28 cellular contexts compared by ENCODE assay signal in the genomic region with DNA sequence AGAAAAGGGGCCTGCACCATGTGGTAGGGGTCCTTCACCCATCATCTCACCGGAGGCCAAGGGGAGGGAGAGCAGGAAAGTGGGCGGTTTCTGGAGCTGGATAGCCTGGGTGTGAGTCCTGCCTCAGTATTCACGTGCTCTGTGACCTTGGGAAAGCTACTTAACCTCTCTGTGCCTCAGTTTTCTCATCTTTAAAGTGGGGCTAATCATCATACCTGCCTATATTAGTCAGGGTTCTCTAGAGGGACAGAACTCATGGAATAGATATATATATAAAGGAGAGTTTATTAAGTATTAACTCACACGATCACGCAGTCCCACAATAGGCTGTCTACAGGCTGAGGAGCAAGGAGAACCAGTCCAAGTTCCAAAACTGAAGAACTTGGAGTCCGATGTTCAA.
"Had no signal": no experiment of that assay in that cellular context is flagged by ENCODE, and none has a peak within 500 bp of the region (broad histone marks: within the 10 kb centered on the region; RNA-seq: fewer than 3 reads in every experiment).

No MANE protein-coding gene starts in this region.

- H3K27ac ChIP-seq: adrenal gland, body of pancreas, brain microvascular endothelial cell, breast epithelium, VCaP had no signal

- H3K27me3 ChIP-seq: adrenal gland, body of pancreas, brain microvascular endothelial cell had no signal

- H3K36me3 ChIP-seq: adrenal gland, brain microvascular endothelial cell, breast epithelium had no signal

- H3K4me1 ChIP-seq: adrenal gland, body of pancreas, breast epithelium had no signal

- DNase-seq: activated CD4-positive, alpha-beta memory T cell treated with anti-CD3 and anti-CD28 coated beads, Interleukin-2, amount 10 ng/mL, durations not matched to agents 7 days and 5 days; activated CD4-positive, alpha-beta T cell treated with anti-CD3 and anti-CD28 coated beads for 1 hour; activated CD4-positive, alpha-beta T cell treated with anti-CD3 and anti-CD28 coated beads for 36 hours; activated CD4-positive, alpha-beta T cell treated with anti-CD3 and anti-CD28 coated beads for 48 hours; activated CD4-positive, alpha-beta T cell treated with anti-CD3 and anti-CD28 coated beads, Interleukin-2, amount 10 ng/mL, durations not matched to agents 7 days and 5 days; activated CD4-positive, alpha-beta T cell treated with anti-CD3 and anti-CD28 coated beads, Interleukin-2, amount 50 U/mL, for 48 hours; activated CD4-positive, CD25-positive, alpha-beta regulatory T cell; activated CD8-positive, alpha-beta memory T cell treated with anti-CD3 and anti-CD28 coated beads for 24 hours; activated CD8-positive, alpha-beta memory T cell treated with anti-CD3 and anti-CD28 coated beads, Interleukin-2, amount 10 ng/mL, durations not matched to agents 7 days and 5 days; activated CD8-positive, alpha-beta memory T cell treated with anti-CD3 and anti-CD28 coated beads, Interleukin-2, amount 50 U/mL, for 48 hours; activated CD8-positive, alpha-beta T cell treated with anti-CD3 and anti-CD28 coated beads, Interleukin-2, amount 10 ng/mL, durations not matched to agents 7 days and 5 days; activated effector memory CD4-positive, alpha-beta T cell treated with Interleukin-2 at 50 U/mL for 16 hours; activated gamma-delta T cell; activated naive CD4-positive, alpha-beta T cell; activated naive CD4-positive, alpha-beta T cell treated with anti-CD3 and anti-CD28 coated beads for 36 hours; activated naive CD4-positive, alpha-beta T cell treated with anti-CD3 and anti-CD28 coated beads, Interleukin-2, amount 50 U/mL, for 16 hours; activated naive CD8-positive, alpha-beta T cell treated with anti-CD3 and anti-CD28 coated beads for 36 hours; activated T-cell treated with anti-CD3 and anti-CD28 coated beads, Interleukin-2, amount 50 U/mL, for 24 hours; activated T-cell treated with anti-CD3 and anti-CD28 coated beads, Interleukin-2, amount 50 U/mL, for 48 hours; amniotic stem cell; body of pancreas; brain microvascular endothelial cell; central memory CD4-positive, alpha-beta T cell; T-helper 2 cell; T-helper 9 cell had no signal

- H3K4me3 ChIP-seq: adrenal gland, body of pancreas, breast epithelium had no signal

- H3K9me3 ChIP-seq: adrenal gland, body of pancreas, breast epithelium had no signal
